Comparison of ENCODE assay signal across 23 cellular contexts in the genomic region with DNA sequence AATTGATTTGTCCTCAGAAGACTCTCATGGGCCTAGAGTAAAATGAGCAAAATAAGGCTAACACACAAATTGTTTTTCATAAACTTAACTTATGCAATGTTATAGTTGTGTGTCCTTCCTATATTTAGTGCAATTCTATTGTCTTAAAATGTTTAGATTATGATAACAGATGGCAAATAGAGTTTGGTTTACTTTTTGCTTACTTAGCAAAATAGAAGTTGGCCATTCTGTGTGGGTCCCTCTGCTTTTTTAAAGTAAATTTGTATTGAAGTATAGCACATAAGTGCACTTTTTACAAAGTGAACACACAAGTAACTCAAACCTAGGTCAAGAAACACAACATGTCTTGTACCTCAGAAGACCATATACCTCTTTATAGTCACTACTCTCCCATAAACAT.
"Had no signal": no experiment of that assay in that cellular context is flagged by ENCODE, and none has a peak within 500 bp of the region (broad histone marks: within the 10 kb centered on the region; RNA-seq: fewer than 3 reads in every experiment).

No MANE protein-coding gene starts in this region.

- DNase-seq: dermis blood vessel endothelial cell; dorsolateral prefrontal cortex; effector CD4-positive, alpha-beta T cell; effector memory CD4-positive, alpha-beta T cell; foreskin keratinocyte; heart left ventricle; hypothalamus; left cardiac atrium; left lung; left ventricle myocardium superior; lower lobe of right lung; mesenchymal stem cell; midbrain; naive thymus-derived CD4-positive, alpha-beta T cell had no signal

- FAIRE-seq: colon, endothelial cell of umbilical vein, frontal cortex, islet of Langerhans, keratinocyte had no signal

- H3K36me3 ChIP-seq: esophagus muscularis mucosa, gastroesophageal sphincter, heart left ventricle, left lung, lower lobe of right lung had no signal

- H3K4me2 ChIP-seq: hepatocyte had no signal

- H3K4me1 ChIP-seq: foreskin keratinocyte, heart left ventricle, left lung, lower lobe of right lung had no signal

- H3K27me3 ChIP-seq: dorsolateral prefrontal cortex, esophagus muscularis mucosa, foreskin keratinocyte, gastroesophageal sphincter, heart left ventricle, hepatocyte, left lung had no signal

- H2AFZ ChIP-seq: hepatocyte had no signal

- H3K9me3 ChIP-seq: esophagus muscularis mucosa, gastroesophageal sphincter, heart left ventricle, left lung, lower lobe of right lung had no signal

- H3K79me2 ChIP-seq: hepatocyte had no signal

- ATAC-seq: foreskin keratinocyte; gastroesophageal sphincter; heart left ventricle; left cardiac atrium; left lung; left ventricle myocardium superior; lower lobe of right lung; naive thymus-derived CD4-positive, alpha-beta T cell had no signal

- H3K4me3 ChIP-seq: coronary artery, dorsolateral prefrontal cortex, esophagus muscularis mucosa, gastroesophageal sphincter, heart left ventricle, hepatocyte, left lung, lower lobe of right lung had no signal

- H3K27ac ChIP-seq: coronary artery, dorsolateral prefrontal cortex, esophagus muscularis mucosa, foreskin keratinocyte, gastroesophageal sphincter, heart left ventricle, hepatocyte, left lung, lower lobe of right lung had no signal
